In genomic region chr4:161555689-161556660, GRCh38 we compare ENCODE assay signal across 9 cellular contexts.
DNase-seq lines count a peak whose midpoint lies in the region; ATAC-seq and TF ChIP-seq lines count a peak whose summit lies in the region.
"Had no signal": no experiment of that assay in that cellular context is flagged by ENCODE, and none has a peak within 500 bp of the region (broad histone marks: within the 10 kb centered on the region; RNA-seq: fewer than 3 reads in every experiment).

No MANE protein-coding gene starts in this region.

- peak overlapping the region; percentile 78 for H3K27ac ChIP-seq in A673 (ENCODE audit: low read depth, low read length, poor library complexity, severe bottlenecking)
- H3K27ac ChIP-seq in psoas muscle = no peak overlapping the region
- H3K27ac ChIP-seq: neural progenitor cell had no signal

- H3K9me3 ChIP-seq in A673 (ENCODE audit: low read depth, low read length, poor library complexity, severe bottlenecking) (no peaks in the 10 kb centered on the region), psoas muscle (peaks cover 3% of the 10 kb centered on the region)

- WGBS in psoas muscle, 3 donors = 60 to 83% (median 78%) methylated on average over 5 of the region's 5 CpGs

- BruUV-seq in A673 (replicated peaks; lab: Mats Ljungman, UMichigan) = no TSS peak

- H3K4me3 ChIP-seq in A673 (ENCODE audit: low read depth, low read length, poor library complexity, severe bottlenecking) (no peak overlapping the region), psoas muscle (no peak overlapping the region)
- H3K4me3 ChIP-seq: neural progenitor cell had no signal

- H3K36me3 ChIP-seq in A673 (ENCODE audit: insufficient read depth, low read length, poor library complexity, severe bottlenecking) (no peaks in the 10 kb centered on the region), psoas muscle (ENCODE audit: insufficient read depth in 1 of 2, low read depth in 1 of 2) (no peaks in the 10 kb centered on the region)
- H3K36me3 ChIP-seq: neural progenitor cell had no signal

- intact Hi-C loops in A673 (cut with micrococcal nuclease; ENCODE audit: unreplicated experiment) = no loop called here
- intact Hi-C loops in activated T-helper 2 cell treated with anti-CD3 and anti-CD28 coated beads, Interferon-gamma antibody, Interleukin-2, Interleukin-4, amounts not matched to agents 10 μg/mL and 5 μg/mL and 100 μg/mL, durations not matched to agents 14 hours and 24 hours and 36 hours (cut with micrococcal nuclease) = no loop called here
- intact Hi-C loops in psoas muscle (cut with DNase I) = no loop called here

- DNase-seq in A673 (ENCODE audit: low spot score) = peak; percentile 45
- DNase-seq in astrocyte of the hippocampus (ENCODE audit: low read depth, low spot score) = peak; percentile 76
- no peak for DNase-seq in stimulated activated naive CD8-positive, alpha-beta T cell treated with anti-CD3 and anti-CD28 coated beads, Interleukin-15, Interleukin-2, amounts not matched to agents 100 U/mL and 50 U/mL, for 24 hours
- no peak for DNase-seq in activated T-helper 2 cell treated with anti-CD3 and anti-CD28 coated beads, Interferon-gamma antibody, Interleukin-2, Interleukin-4, amounts not matched to agents 10 μg/mL and 5 μg/mL and 100 μg/mL, durations not matched to agents 14 hours and 24 hours and 36 hours (ENCODE audit: low spot score)
- no peak for DNase-seq in psoas muscle
- DNase-seq in NCI-H2029 treated with DMSO at 0.1 percent for 48 hours (lab: John Stamatoyannopoulos, UW) = no peak

- no peak for TF ChIP-seq CTCF in A673 (conservative IDR thresholded peaks at IDR 0.05; ENCODE audit: low read depth, low read length)
- no peak for TF ChIP-seq CTCF in psoas muscle (IDR thresholded peaks at IDR 0.05)

- H3K4me3 Mint-ChIP-seq in activated T-helper 2 cell treated with anti-CD3 and anti-CD28 coated beads, Interferon-gamma antibody, Interleukin-2, Interleukin-4, amounts not matched to agents 10 μg/mL and 5 μg/mL and 100 μg/mL, durations not matched to agents 14 hours and 24 hours and 36 hours (ENCODE audit: low read depth) = no peak overlapping the region
- H3K4me3 Mint-ChIP-seq: neural progenitor cell had no signal

- ATAC-seq in GM19463 (IDR thresholded peaks at IDR 0.05; ENCODE audit: unreplicated experiment) = peak; percentile 86
- ATAC-seq in HG03159 (IDR thresholded peaks at IDR 0.05; ENCODE audit: unreplicated experiment) = peak; percentile 81
- ATAC-seq in stimulated activated naive CD8-positive, alpha-beta T cell treated with anti-CD3 and anti-CD28 coated beads, Interleukin-15, Interleukin-2, amounts not matched to agents 100 U/mL and 50 U/mL, for 24 hours = no peak
- ATAC-seq in psoas muscle = no peak

- H3K4me1 Mint-ChIP-seq in activated T-helper 2 cell treated with anti-CD3 and anti-CD28 coated beads, Interferon-gamma antibody, Interleukin-2, Interleukin-4, amounts not matched to agents 10 μg/mL and 5 μg/mL and 100 μg/mL, durations not matched to agents 14 hours and 24 hours and 36 hours (ENCODE audit: low read depth) = no peaks in the 10 kb centered on the region

- peaks cover 52% of the 10 kb centered on the region for H3K4me1 ChIP-seq in A673 (ENCODE audit: insufficient read depth, low read length, poor library complexity, severe bottlenecking)
- no peaks in the 10 kb centered on the region for H3K4me1 ChIP-seq in psoas muscle
- H3K4me1 ChIP-seq: neural progenitor cell had no signal

- POLR2A ChIA-PET in A673 (lab: Charles Lee; ENCODE audit: low non-redundant PET) = interaction anchor here (0.9 to 1.0 kb wide), 2 partner anchors 26 kb away, joined by 3 to 10 read pairs; no protein-coding TSS in a partner anchor

- H3K27me3 ChIP-seq in A673 (replicated peaks; ENCODE audit: insufficient read depth, low read depth, low read length, poor library complexity) (no peaks in the 10 kb centered on the region), psoas muscle (ENCODE audit: insufficient read depth in 3 of 3, low read length in 2 of 3) (no peaks in the 10 kb centered on the region)
- H3K27me3 ChIP-seq: neural progenitor cell had no signal

- CTCF ChIA-PET in A673 (lab: Charles Lee) = no interaction called here

- H3K9me3 Mint-ChIP-seq in activated T-helper 2 cell treated with anti-CD3 and anti-CD28 coated beads, Interferon-gamma antibody, Interleukin-2, Interleukin-4, amounts not matched to agents 10 μg/mL and 5 μg/mL and 100 μg/mL, durations not matched to agents 14 hours and 24 hours and 36 hours = no peaks in the 10 kb centered on the region
- H3K9me3 Mint-ChIP-seq: neural progenitor cell had no signal

- no peaks in the 10 kb centered on the region for H3K27me3 Mint-ChIP-seq in activated T-helper 2 cell treated with anti-CD3 and anti-CD28 coated beads, Interferon-gamma antibody, Interleukin-2, Interleukin-4, amounts not matched to agents 10 μg/mL and 5 μg/mL and 100 μg/mL, durations not matched to agents 14 hours and 24 hours and 36 hours (ENCODE audit: low read depth)

- H3K27ac Mint-ChIP-seq in activated T-helper 2 cell treated with anti-CD3 and anti-CD28 coated beads, Interferon-gamma antibody, Interleukin-2, Interleukin-4, amounts not matched to agents 10 μg/mL and 5 μg/mL and 100 μg/mL, durations not matched to agents 14 hours and 24 hours and 36 hours = no peak overlapping the region
- H3K27ac Mint-ChIP-seq: neural progenitor cell had no signal

- no peaks in the 10 kb centered on the region for H3K36me3 Mint-ChIP-seq in activated T-helper 2 cell treated with anti-CD3 and anti-CD28 coated beads, Interferon-gamma antibody, Interleukin-2, Interleukin-4, amounts not matched to agents 10 μg/mL and 5 μg/mL and 100 μg/mL, durations not matched to agents 14 hours and 24 hours and 36 hours (ENCODE audit: low read depth)
- H3K36me3 Mint-ChIP-seq: neural progenitor cell had no signal

Comparison
In these comparisons a context has a peak if more than half of its experiments do, and no peak if none do; other contexts are left out.
1. DNase-seq: peak in A673 (single experiment) and astrocyte of the hippocampus (single experiment); none in stimulated activated naive CD8-positive, alpha-beta T cell treated with anti-CD3 and anti-CD28 coated beads, Interleukin-15, Interleukin-2, amounts not matched to agents 100 U/mL and 50 U/mL, for 24 hours (single experiment), activated T-helper 2 cell treated with anti-CD3 and anti-CD28 coated beads, Interferon-gamma antibody, Interleukin-2, Interleukin-4, amounts not matched to agents 10 μg/mL and 5 μg/mL and 100 μg/mL, durations not matched to agents 14 hours and 24 hours and 36 hours (single experiment), psoas muscle (0 of 2) and NCI-H2029 treated with DMSO at 0.1 percent for 48 hours (single experiment).
2. ATAC-seq: peak in GM19463 (single experiment) and HG03159 (single experiment); none in stimulated activated naive CD8-positive, alpha-beta T cell treated with anti-CD3 and anti-CD28 coated beads, Interleukin-15, Interleukin-2, amounts not matched to agents 100 U/mL and 50 U/mL, for 24 hours (single experiment) and psoas muscle (0 of 4).